In the genomic region with DNA sequence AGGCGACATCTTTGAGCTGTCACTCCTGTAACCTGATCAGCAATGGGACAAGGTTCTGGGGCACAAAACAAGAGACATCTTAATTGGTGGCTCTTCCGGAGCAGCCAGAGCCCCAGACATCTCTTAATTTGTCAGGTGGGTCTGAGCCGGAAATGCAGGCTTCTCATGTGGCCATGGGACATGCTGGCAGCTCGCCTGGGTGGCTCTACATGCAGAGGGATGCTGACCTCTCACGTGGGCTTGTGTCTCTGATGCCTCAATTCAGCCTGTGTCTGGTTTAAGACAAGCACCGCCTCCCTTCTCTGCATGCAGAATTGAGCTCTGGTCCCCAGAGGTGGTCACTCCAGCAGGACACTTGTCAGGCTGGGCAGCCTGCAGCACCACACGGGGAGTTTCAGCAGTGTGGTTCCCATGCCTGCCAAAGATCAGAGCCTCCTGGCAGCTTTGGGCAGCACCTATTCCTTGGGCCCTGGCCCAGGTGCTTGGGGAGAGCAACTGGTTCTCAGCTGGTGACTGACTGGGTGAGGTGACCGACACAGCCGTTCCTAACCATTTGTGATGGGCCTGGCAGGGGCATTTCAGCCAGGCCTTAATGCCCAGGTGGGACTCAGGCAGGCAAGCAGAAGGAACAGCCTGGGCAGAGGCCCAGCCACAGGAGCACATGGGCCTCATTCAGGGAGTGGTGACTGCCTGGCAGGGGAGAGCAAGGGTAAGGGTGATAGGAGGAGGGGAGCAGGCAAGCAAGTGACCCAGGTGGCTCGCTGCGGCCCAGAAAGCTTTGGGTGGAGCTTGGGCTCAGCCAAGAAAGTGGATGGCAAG, we compare ENCODE assay signal across 18 cellular contexts. TPM values are rescaled to one million over a fixed set of nuclear protein-coding genes. Genes with fewer than 3 reads are reported as not detected.
DNase-seq lines count a peak whose midpoint lies in the region; FAIRE-seq and TF ChIP-seq lines count a peak whose summit lies in the region.
"Had no signal": no experiment of that assay in that cellular context is flagged by ENCODE, and none has a peak within 500 bp of the region (broad histone marks: within the 10 kb centered on the region; RNA-seq: fewer than 3 reads in every experiment).

No MANE protein-coding gene starts in this region.

- FAIRE-seq in kidney (lab: Jason Lieb, UNC): no peak
- FAIRE-seq: K562, RCC 7860 had no signal

- H3K9me3 ChIP-seq in MM.1S (replicated peaks; ENCODE audit: insufficient read depth, low read length) (no peaks in the 10 kb centered on the region), kidney (ENCODE audit: control insufficient read depth in 1 of 2, low read length in 2 of 2) (no peaks in the 10 kb centered on the region), stomach (no peaks in the 10 kb centered on the region)
- H3K9me3 ChIP-seq: adrenal gland, mucosa of descending colon, ovary had no signal

- no peak for TF ChIP-seq EP300 in stomach (IDR thresholded peaks at IDR 0.05)

- DNase-seq in activated CD8-positive, alpha-beta memory T cell treated with anti-CD3 and anti-CD28 coated beads for 24 hours: peak; percentile 40
- DNase-seq in activated CD8-positive, alpha-beta memory T cell treated with anti-CD3 and anti-CD28 coated beads, Interleukin-2, amount 50 U/mL, for 4 hours: no peak
- DNase-seq in MM.1S: no peak
- DNase-seq in kidney: peak; percentile 44
- peak; percentile 21 for DNase-seq in stomach
- DNase-seq in stimulated activated CD4-positive, alpha-beta T cell treated with anti-CD3 and anti-CD28 coated beads, Interleukin-4, amount 100 ng/mL, for 24 hours: no peak
- DNase-seq in amygdala (lab: John Stamatoyannopoulos, UW): no peak
- no peak for DNase-seq in NCI-H345 treated with DMSO at 0.1 percent for 48 hours (lab: John Stamatoyannopoulos, UW; ENCODE audit: unreplicated experiment)
- DNase-seq: Calu3, immature natural killer cell, mucosa of descending colon, NCI-H1105 treated with DMSO at 0.1 percent for 48 hours, NCI-H510A treated with DMSO at 0.1 percent for 48 hours had no signal

- H3K4me3 ChIP-seq in MM.1S (ENCODE audit: low read length) (no peak overlapping the region), kidney (ENCODE audit: low read length in 2 of 2) (no peak overlapping the region), stomach (no peak overlapping the region)
- H3K4me3 ChIP-seq: adrenal gland, K562, mucosa of descending colon, ovary had no signal

- intact Hi-C loops in kidney (cut with DNase I) (no loop called here), stomach (cut with DNase I; ENCODE audit: low total_unique reads) (no loop called here)

- H2AFZ ChIP-seq in MM.1S (ENCODE audit: low read length): peak overlapping the region; percentile 74; the same call in 1 of the 2 replicates

- peak overlapping the region; percentile 90; the same call in 1 of the 2 replicates for H3K4me2 ChIP-seq in MM.1S (ENCODE audit: low read depth, low read length)

- H4K20me1 ChIP-seq in MM.1S (ENCODE audit: insufficient read depth, low read length): no peaks in the 10 kb centered on the region

- TF ChIP-seq POLR2A in stomach (IDR thresholded peaks at IDR 0.05): no peak

- H3K9ac ChIP-seq in MM.1S (ENCODE audit: low read length) (peak overlapping the region; percentile 83; the same call in 1 of the 2 replicates), kidney (ENCODE audit: low read length in 2 of 2) (no peak overlapping the region)

- H3K27ac ChIP-seq in MM.1S (ENCODE audit: low read length): peak overlapping the region; percentile 97; the same call in 1 of the 2 replicates
- H3K27ac ChIP-seq in kidney (ENCODE audit: low read depth in 2 of 2, low read length in 2 of 2): no peak overlapping the region
- H3K27ac ChIP-seq in stomach: no peak overlapping the region
- H3K27ac ChIP-seq: adrenal gland, ovary had no signal

- WGBS in stomach, 5 donors: 62 to 77% (median 65%) methylated on average over 3 to 11 of the region's 11 CpGs

- peaks cover 8% of the 10 kb centered on the region; the same call in 1 of the 2 replicates for H3F3A ChIP-seq in MM.1S (ENCODE audit: insufficient read depth, low read length)

- no peaks in the 10 kb centered on the region for H3K9me2 ChIP-seq in MM.1S (replicated peaks; ENCODE audit: insufficient read depth, low read length)

- peaks cover 22% of the 10 kb centered on the region for H3K4me1 ChIP-seq in MM.1S (ENCODE audit: low read length)
- H3K4me1 ChIP-seq in kidney (ENCODE audit: control insufficient read depth in 1 of 2, insufficient read depth in 1 of 2, low read depth in 1 of 2, low read length in 2 of 2): no peaks in the 10 kb centered on the region
- H3K4me1 ChIP-seq in stomach: no peaks in the 10 kb centered on the region
- H3K4me1 ChIP-seq: adrenal gland had no signal

- no peaks in the 10 kb centered on the region for H3K36me3 ChIP-seq in MM.1S (replicated peaks; ENCODE audit: insufficient read depth, low read length)
- H3K36me3 ChIP-seq in kidney (ENCODE audit: control insufficient read depth in 1 of 2, insufficient read depth in 2 of 2, low read length in 2 of 2): no peaks in the 10 kb centered on the region
- H3K36me3 ChIP-seq in stomach: no peaks in the 10 kb centered on the region
- H3K36me3 ChIP-seq: adrenal gland, ovary had no signal

- H3K27me3 ChIP-seq in MM.1S (replicated peaks; ENCODE audit: insufficient read depth, low read length) (peaks cover 12% of the 10 kb centered on the region; the same call in 1 of the 2 replicates), stomach (peaks cover 0 to 46% (median 0%) of the 10 kb centered on the region in 3 donors)
- H3K27me3 ChIP-seq: adrenal gland, ovary had no signal

- no peaks in the 10 kb centered on the region for H3K79me2 ChIP-seq in MM.1S (ENCODE audit: low read length)

- no peak for TF ChIP-seq CTCF in MM.1S (IDR thresholded peaks at IDR 0.05; ENCODE audit: low read length)
- TF ChIP-seq CTCF in kidney (IDR thresholded peaks at IDR 0.05; ENCODE audit: borderline replicate concordance, extremely low read depth, insufficient read depth): no peak
- no peak for TF ChIP-seq CTCF in stomach (IDR thresholded peaks at IDR 0.05)

RNA-seq across cellular contexts. Expression of gene HMX1, which starts 53.4 kb away (rescaled TPM):
- total RNA-seq in kidney: not detected
- polyA plus RNA-seq in kidney (ENCODE audit: insufficient read depth, low read depth, low replicate concordance): not detected
- total RNA-seq in stomach: under 1 TPM in 1 of 5 donors, not detected in 4; 0.37 TPM
- polyA plus RNA-seq in stomach: not detected
- total RNA-seq: adrenal gland, Calu3, K562, ovary had no signal
- polyA plus RNA-seq: adrenal gland, AG04450, immature natural killer cell, K562, ovary had no signal

Comparison
In these comparisons a context has a peak if more than half of its experiments do, and no peak if none do; other contexts are left out.
1. DNase-seq: peak in activated CD8-positive, alpha-beta memory T cell treated with anti-CD3 and anti-CD28 coated beads for 24 hours (single experiment), kidney (single experiment) and stomach (single experiment); none in activated CD8-positive, alpha-beta memory T cell treated with anti-CD3 and anti-CD28 coated beads, Interleukin-2, amount 50 U/mL, for 4 hours (single experiment), MM.1S (single experiment), stimulated activated CD4-positive, alpha-beta T cell treated with anti-CD3 and anti-CD28 coated beads, Interleukin-4, amount 100 ng/mL, for 24 hours (single experiment), amygdala (0 of 56) and NCI-H345 treated with DMSO at 0.1 percent for 48 hours (single experiment).